In genomic region chr17:49992933-49993422, GRCh38 we compare ENCODE assay signal across 9 cellular contexts. TPM values are rescaled to one million over a fixed set of nuclear protein-coding genes. Genes with fewer than 3 reads are reported as not detected.
DNase-seq lines count a peak whose midpoint lies in the region; ATAC-seq and TF ChIP-seq lines count a peak whose summit lies in the region.
"Had no signal": no experiment of that assay in that cellular context is flagged by ENCODE, and none has a peak within 500 bp of the region (broad histone marks: within the 10 kb centered on the region; RNA-seq: fewer than 3 reads in every experiment).

No MANE protein-coding gene starts in this region.

- WGBS in lower leg skin, 2 donors = 19 to 20% methylated on average over 15 to 22 of the region's 23 CpGs

- H3K36me3 ChIP-seq in stomach smooth muscle (ENCODE audit: control insufficient read depth in 2 of 2, insufficient read depth in 2 of 2, low read length in 2 of 2) = no peaks in the 10 kb centered on the region

- H3K27ac Mint-ChIP-seq in activated CD4-positive, alpha-beta T cell treated with anti-CD3 and anti-CD28 coated beads for 36 hours = no peak overlapping the region
- no peak overlapping the region for H3K27ac Mint-ChIP-seq in activated naive CD8-positive, alpha-beta T cell treated with anti-CD3 and anti-CD28 coated beads for 36 hours

- H3K9ac ChIP-seq in stomach smooth muscle (ENCODE audit: low read length in 2 of 2) = peak overlapping the region in 1 of 2 donors; percentile 51

- intact Hi-C loops in activated CD4-positive, alpha-beta T cell treated with anti-CD3 and anti-CD28 coated beads for 36 hours (cut with DNase I, micrococcal nuclease) = loop anchor here (1.0 to 10.0 kb wide), 2 partner anchors 25 to 288 kb away; partner anchors contain the start of gene SLC35B1 (in 1 of the 2)
- intact Hi-C loops in lower leg skin (cut with DNase I; ENCODE audit: low total_unique reads) = loop anchor here (5.0 kb wide), 1 partner anchor 41 kb away; no protein-coding TSS in a partner anchor

- no peaks in the 10 kb centered on the region for H3K9me3 ChIP-seq in stomach smooth muscle (ENCODE audit: control insufficient read depth in 2 of 2, low read length in 2 of 2)

- ATAC-seq in activated CD4-positive, alpha-beta T cell treated with anti-CD3 and anti-CD28 coated beads for 36 hours = no peak
- no peak for ATAC-seq in HG03565 (IDR thresholded peaks at IDR 0.05; ENCODE audit: unreplicated experiment)

- TF ChIP-seq POLR2A in lower leg skin (IDR thresholded peaks at IDR 0.05) = no peak

- peaks cover 20% of the 10 kb centered on the region for H3K4me1 Mint-ChIP-seq in activated CD4-positive, alpha-beta T cell treated with anti-CD3 and anti-CD28 coated beads for 36 hours
- H3K4me1 Mint-ChIP-seq in activated naive CD8-positive, alpha-beta T cell treated with anti-CD3 and anti-CD28 coated beads for 36 hours = peaks cover 15% of the 10 kb centered on the region

- H3K27me3 Mint-ChIP-seq in activated CD4-positive, alpha-beta T cell treated with anti-CD3 and anti-CD28 coated beads for 36 hours = peaks cover 51% of the 10 kb centered on the region
- H3K27me3 Mint-ChIP-seq in activated naive CD8-positive, alpha-beta T cell treated with anti-CD3 and anti-CD28 coated beads for 36 hours = peaks cover 74% of the 10 kb centered on the region

- H3K27me3 ChIP-seq in stomach smooth muscle (ENCODE audit: control insufficient read depth in 1 of 2, insufficient read depth in 2 of 2, low read length in 2 of 2) = peaks cover 72 to 90% of the 10 kb centered on the region in 2 donors

- H3K36me3 Mint-ChIP-seq in activated CD4-positive, alpha-beta T cell treated with anti-CD3 and anti-CD28 coated beads for 36 hours (ENCODE audit: low read depth) = no peaks in the 10 kb centered on the region
- no peaks in the 10 kb centered on the region for H3K36me3 Mint-ChIP-seq in activated naive CD8-positive, alpha-beta T cell treated with anti-CD3 and anti-CD28 coated beads for 36 hours

- no peak for DNase-seq in activated CD4-positive, alpha-beta T cell treated with anti-CD3 and anti-CD28 coated beads for 36 hours
- no peak for DNase-seq in activated CD4-positive, alpha-beta T cell treated with anti-CD3 and anti-CD28 coated beads, Interleukin-2, amount 50 U/mL, for 1 hour
- no peak for DNase-seq in activated naive CD8-positive, alpha-beta T cell treated with anti-CD3 and anti-CD28 coated beads for 36 hours
- peak in 1 of 2 donors; percentile 74 for DNase-seq in lower leg skin (ENCODE audit: low spot score in 2 of 2)
- no peak for DNase-seq in effector CD8-positive, alpha-beta T cell (lab: John Stamatoyannopoulos, UW)
- DNase-seq in NCI-H2029 (lab: John Stamatoyannopoulos, UW) = no peak
- DNase-seq: hypothalamus had no signal

- CTCF ChIA-PET in activated CD4-positive, alpha-beta T cell treated with anti-CD3 and anti-CD28 coated beads for 36 hours (lab: Charles Lee) = interaction anchor here (1.2 to 7.3 kb wide), 3 partner anchors 24 to 425 kb away, joined by 3 to 124 read pairs (median 3); partner anchors contain the start of gene DLX4

- H3K4me3 ChIP-seq in lower leg skin (ENCODE audit: low read depth, poor library complexity, severe bottlenecking) = peak overlapping the region; percentile 30
- peak overlapping the region; percentile 47 to 69 for H3K4me3 ChIP-seq in stomach smooth muscle (ENCODE audit: low read length in 2 of 2)

- H3K4me3 Mint-ChIP-seq in activated CD4-positive, alpha-beta T cell treated with anti-CD3 and anti-CD28 coated beads for 36 hours = peak overlapping the region; percentile 34
- H3K4me3 Mint-ChIP-seq in activated naive CD8-positive, alpha-beta T cell treated with anti-CD3 and anti-CD28 coated beads for 36 hours = peak overlapping the region; percentile 66

- POLR2A ChIA-PET in activated CD4-positive, alpha-beta T cell treated with anti-CD3 and anti-CD28 coated beads for 36 hours (lab: Charles Lee) = no interaction called here

- no peak overlapping the region for H3K27ac ChIP-seq in stomach smooth muscle (ENCODE audit: low read length)

- H3K4me1 ChIP-seq in stomach smooth muscle (ENCODE audit: control insufficient read depth, insufficient read depth, low read length) = peaks cover 42% of the 10 kb centered on the region

- H3K9me3 Mint-ChIP-seq in activated CD4-positive, alpha-beta T cell treated with anti-CD3 and anti-CD28 coated beads for 36 hours (ENCODE audit: low read depth) = no peaks in the 10 kb centered on the region
- no peaks in the 10 kb centered on the region for H3K9me3 Mint-ChIP-seq in activated naive CD8-positive, alpha-beta T cell treated with anti-CD3 and anti-CD28 coated beads for 36 hours

- no peak for TF ChIP-seq CTCF in lower leg skin (IDR thresholded peaks at IDR 0.05)

RNA-seq across cellular contexts. Expression of gene DLX3, which starts 2.0 kb away (rescaled TPM):
- under 1 TPM in 1 of 2 experiments, not detected in 1; 0.09 TPM for total RNA-seq in activated CD4-positive, alpha-beta T cell treated with anti-CD3 and anti-CD28 coated beads for 36 hours
- total RNA-seq in activated naive CD8-positive, alpha-beta T cell treated with anti-CD3 and anti-CD28 coated beads for 36 hours = under 1 TPM; 0.16 to 0.19 TPM
- total RNA-seq in lower leg skin = 10 to 100 TPM; 28.8 to 36.5 (median 29.9) TPM

RNA-seq across cellular contexts. Expression of gene DLX4, which starts 24.0 kb away (rescaled TPM):
- under 1 TPM; 0.85 to 0.86 TPM for total RNA-seq in activated CD4-positive, alpha-beta T cell treated with anti-CD3 and anti-CD28 coated beads for 36 hours
- under 1 TPM; 0.62 to 0.70 TPM for total RNA-seq in activated naive CD8-positive, alpha-beta T cell treated with anti-CD3 and anti-CD28 coated beads for 36 hours
- total RNA-seq in lower leg skin = 1 to 10 TPM; 1.9 to 3.3 (median 2.5) TPM

Comparison
In these comparisons a context has a peak if more than half of its experiments do, and no peak if none do; other contexts are left out.
1. RNA of gene DLX3, which starts 2.0 kb away (total RNA-seq): 28.8 to 36.5 TPM in lower leg skin; 0.16 to 0.19 TPM in activated naive CD8-positive, alpha-beta T cell treated with anti-CD3 and anti-CD28 coated beads for 36 hours and 0.09 TPM in activated CD4-positive, alpha-beta T cell treated with anti-CD3 and anti-CD28 coated beads for 36 hours; every median in the first group is over 10 times any median in the second.